ENCODE assay signal across 27 cellular contexts in genomic region chr5:9667906-9668305, GRCh38. TPM values are rescaled to one million over a fixed set of nuclear protein-coding genes. Genes with fewer than 3 reads are reported as not detected.
"Had no signal": no experiment of that assay in that cellular context is flagged by ENCODE, and none has a peak within 500 bp of the region (broad histone marks: within the 10 kb centered on the region; RNA-seq: fewer than 3 reads in every experiment).

No MANE protein-coding gene starts in this region.

- H3K4me1 ChIP-seq: heart right ventricle, sigmoid colon had no signal

- H3K27me3 ChIP-seq: heart right ventricle, sigmoid colon had no signal

- ATAC-seq: esophagus mucosa; heart right ventricle; left lobe of liver; naive thymus-derived CD4-positive, alpha-beta T cell; stimulated activated naive B cell treated with anti-CD40 and anti-IgM and Interleukin-4, amounts not matched to agents 10 μg/mL and 1 μg/mL and 100 μg/mL, for 72 hours; stimulated activated naive CD8-positive, alpha-beta T cell treated with anti-CD3 and anti-CD28 coated beads, Interleukin-15, amount 100 ng/mL, for 72 hours had no signal

- H3K9me3 ChIP-seq: sigmoid colon had no signal

- H3K4me3 ChIP-seq: coronary artery, heart right ventricle, sigmoid colon, skin epidermis had no signal

- DNase-seq: cerebellar nuclear complex; effector CD8-positive, alpha-beta T cell; heart right ventricle; hypothalamus; islet precursor cell; mammary epithelial cell; naive thymus-derived CD4-positive, alpha-beta T cell; nephron progenitor cell; posterior cingulate gyrus; sigmoid colon; stimulated activated CD4-positive, alpha-beta T cell treated with anti-CD3 and anti-CD28 coated beads, Interleukin-2, amount 100 ng/mL, for 24 hours; stimulated activated CD4-positive, alpha-beta T cell treated with anti-CD3 and anti-CD28 coated beads, Interleukin-4, amount 100 ng/mL, for 4 hours; stimulated activated naive B cell treated with anti-CD40 and anti-IgM and Interleukin-4, amounts not matched to agents 10 μg/mL and 1 μg/mL and 100 μg/mL, for 72 hours; stimulated activated naive CD8-positive, alpha-beta T cell treated with anti-CD3 and anti-CD28 coated beads, Interleukin-15, amount 100 ng/mL, for 72 hours; substantia nigra had no signal

- H3K36me3 ChIP-seq: heart right ventricle, sigmoid colon had no signal

- H3K27ac ChIP-seq: coronary artery, heart right ventricle, sigmoid colon, skin epidermis had no signal

RNA-seq across cellular contexts. Expression of gene TAS2R1, which starts 37.8 kb away (rescaled TPM):
- total RNA-seq: dermis microvascular lymphatic vessel endothelial cell; esophagus mucosa; frontal cortex; heart right ventricle; left lobe of liver; lower leg skin; mammary epithelial cell; mesenteric fat pad; mononuclear cell; naive thymus-derived CD4-positive, alpha-beta T cell; omental fat pad; pulmonary artery endothelial cell; sigmoid colon; urinary bladder had no signal
- polyA plus RNA-seq: heart right ventricle; mammary epithelial cell; naive thymus-derived CD4-positive, alpha-beta T cell; sigmoid colon; urinary bladder had no signal
